10 cellular contexts compared by ENCODE assay signal in the genomic region with DNA sequence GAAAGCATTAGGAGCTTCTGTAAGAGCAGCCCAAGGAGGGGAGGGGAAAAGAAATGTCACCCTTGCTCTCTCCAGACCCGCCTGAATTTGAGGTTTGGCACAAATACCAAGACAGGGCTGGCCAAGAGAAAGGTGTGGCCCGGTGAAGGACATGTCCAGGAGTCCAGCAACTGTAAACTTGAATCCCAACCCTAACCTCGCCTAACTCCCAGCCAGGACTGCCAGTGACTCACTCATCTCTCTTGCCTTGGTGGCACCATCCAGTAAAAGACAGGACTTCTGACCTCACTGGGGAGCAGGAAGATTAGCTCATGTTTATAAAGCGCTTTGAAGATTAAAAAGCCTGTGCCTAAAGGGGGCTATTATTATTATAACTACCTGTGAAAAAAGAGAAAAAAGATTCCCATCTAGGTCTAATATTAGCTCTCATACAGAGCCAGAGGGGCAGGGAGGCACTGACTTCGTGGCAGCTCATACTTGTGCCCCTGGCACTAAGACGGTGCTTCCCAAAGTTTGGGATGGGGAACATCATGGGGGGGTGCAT.
DNase-seq lines count a peak whose midpoint lies in the region; ATAC-seq and TF ChIP-seq lines count a peak whose summit lies in the region.
"Had no signal": no experiment of that assay in that cellular context is flagged by ENCODE, and none has a peak within 500 bp of the region (broad histone marks: within the 10 kb centered on the region; RNA-seq: fewer than 3 reads in every experiment).

No MANE protein-coding gene starts in this region.

- H3K36me3 ChIP-seq in IMR-90 (ENCODE audit: control insufficient read depth, insufficient read depth, low read length) (no peaks in the 10 kb centered on the region), lung (ENCODE audit: control insufficient read depth in 2 of 2, insufficient read depth in 2 of 2, low read length in 2 of 2) (no peaks in the 10 kb centered on the region)

- H3K9me3 ChIP-seq in IMR-90 (ENCODE audit: control insufficient read depth, insufficient read depth, low read length) (no peaks in the 10 kb centered on the region; the same call in 1 of the 2 replicates), lung (ENCODE audit: control insufficient read depth in 2 of 2, insufficient read depth in 1 of 2, low read length in 1 of 2) (peaks cover 0 to 2% of the 10 kb centered on the region in 2 donors)

- H2BK120ac ChIP-seq in IMR-90 (ENCODE audit: low read depth, low read length), result peak overlapping the region; percentile 33; the same call in 1 of the 2 replicates

- H4K91ac ChIP-seq in IMR-90 (ENCODE audit: insufficient read depth, low read depth, low read length), result no peak overlapping the region

- no peaks in the 10 kb centered on the region for H4K20me1 ChIP-seq in IMR-90 (ENCODE audit: insufficient read depth, low read length)

- H3K4me3 ChIP-seq in IMR-90 (ENCODE audit: insufficient read depth, low read depth, low read length) (no peak overlapping the region), lung (no peak overlapping the region)

- H2BK20ac ChIP-seq in IMR-90 (ENCODE audit: low read depth, low read length), result 0 out of 2 replicates have a peak overlapping the region, but pooled peaks have one; percentile 45

- 0 out of 2 replicates have a peak overlapping the region, but pooled peaks have one; percentile 9 for H3K4me2 ChIP-seq in IMR-90 (ENCODE audit: low read depth, low read length)

- H3K18ac ChIP-seq in IMR-90 (ENCODE audit: low read depth, low read length), result no peak overlapping the region

- no peak overlapping the region for H4K5ac ChIP-seq in IMR-90 (ENCODE audit: low read depth, low read length)

- no peak overlapping the region for H3K9ac ChIP-seq in IMR-90 (ENCODE audit: low read depth, low read length)

- in situ Hi-C loops in ACHN (cut with HindIII; ENCODE audit: low pct_ligation_motif_present, low pct_unique_long_range_greater_than_20kb, low sequenced_read_pairs), result no loop called here
- in situ Hi-C loops in IMR-90 (cut with MboI; ENCODE audit: low sequenced_read_pairs), result no loop called here

- H3K27me3 Mint-ChIP-seq in chondrocyte (ENCODE audit: low read depth), result no peaks in the 10 kb centered on the region

- BruUV-seq in IMR-90 (replicated peaks; lab: Mats Ljungman, UMichigan), result no TSS peak

- peaks cover 22% of the 10 kb centered on the region for H3K4me1 Mint-ChIP-seq in chondrocyte (ENCODE audit: low read depth)

- CTCF ChIA-PET in IMR-90 (lab: Yijun Ruan, JAX), result no interaction called here

- no peak overlapping the region for H3K23ac ChIP-seq in IMR-90 (ENCODE audit: low read depth, low read length)

- H2AK5ac ChIP-seq in IMR-90 (ENCODE audit: low read depth, low read length), result peak overlapping the region; percentile 15; the same call in 1 of the 2 replicates

- H2AK9ac ChIP-seq in IMR-90 (replicated peaks; ENCODE audit: low read depth, low read length, poor library complexity), result peak overlapping the region; percentile 37

- dilution Hi-C loops in IMR-90 (cut with HindIII; ENCODE audit: low sequenced_read_pairs, unreplicated experiment), result no loop called here

- TF ChIP-seq POLR2A in IMR-90 (IDR thresholded peaks at IDR 0.05; ENCODE audit: low read depth, low read length) (no peak), GM18505 (IDR thresholded peaks at IDR 0.05; ENCODE audit: borderline replicate concordance, extremely low read depth, insufficient read depth, insufficient read length) (no peak)

- peak overlapping the region; percentile 20; the same call in 1 of the 2 replicates for H3K4ac ChIP-seq in IMR-90 (ENCODE audit: low read depth, low read length)

- ATAC-seq in IMR-90 (ENCODE audit: low read depth), result peak; percentile 79
- ATAC-seq in lung (ENCODE audit: insufficient read depth, low FRiP score), result peak; percentile 61
- ATAC-seq in GM18505 (IDR thresholded peaks at IDR 0.05; ENCODE audit: unreplicated experiment), result no peak

- no peak overlapping the region for H3K4me3 Mint-ChIP-seq in chondrocyte (ENCODE audit: unreplicated experiment)

- POLR2A ChIA-PET in IMR-90 (lab: Charles Lee; ENCODE audit: unreplicated experiment), result no interaction called here

- WGBS in IMR-90 (ENCODE audit: extremely low coverage in 2 of 2, insufficient read length in 1 of 2), 2 experiments, result 100% methylated on average over 1 of the region's 6 CpGs; no CpG with 5 or more reads in 1 of the 2 experiments
- WGBS in lung, 2 donors, result 63 to 73% methylated on average over 6 of the region's 6 CpGs

- H3K14ac ChIP-seq in IMR-90 (replicated peaks; ENCODE audit: low read depth, low read length), result 0 out of 2 replicates have a peak overlapping the region, but pooled peaks have one; percentile 19

- 0 out of 2 replicates have a peak, but pooled peaks have one; percentile 11 for TF ChIP-seq RAD21 in IMR-90 (IDR thresholded peaks at IDR 0.05; ENCODE audit: low read length)

- H2BK15ac ChIP-seq in IMR-90 (ENCODE audit: low read depth, low read length), result no peak overlapping the region; the same call in 2 of the 3 replicates

- H3K9me3 Mint-ChIP-seq in chondrocyte (ENCODE audit: low read depth), result no peaks in the 10 kb centered on the region

- H3K56ac ChIP-seq in IMR-90 (ENCODE audit: extremely low read depth, insufficient read depth, low read length), result no peak overlapping the region

- H3K79me1 ChIP-seq in IMR-90 (ENCODE audit: low read depth in 1 of 2, low read length in 2 of 2), result peaks cover 57% of the 10 kb centered on the region in 2 experiments

- H4K8ac ChIP-seq in IMR-90 (ENCODE audit: low read depth in 2 of 2, low read length in 2 of 2), result peak overlapping the region in 1 of 2 experiments; percentile 36; a peak in 2 of 4 replicates

- H3K27ac Mint-ChIP-seq in chondrocyte (ENCODE audit: unreplicated experiment), result peak overlapping the region; percentile 3

- peak; percentile 31 for DNase-seq in ACHN
- peak; percentile 67 for DNase-seq in IMR-90
- DNase-seq in chondrocyte (ENCODE audit: low spot score), result no peak
- no peak for DNase-seq in lung (ENCODE audit: low spot score)
- no peak for DNase-seq in T-helper 9 cell
- DNase-seq in stimulated activated CD4-positive, alpha-beta T cell treated with anti-CD3 and anti-CD28 coated beads, Interleukin-1b, Interleukin-23, amount 100 ng/mL, for 48 hours, result no peak
- no peak for DNase-seq in SIG-M5 (lab: John Stamatoyannopoulos, UW)
- DNase-seq: RPMI8226 had no signal

- TF ChIP-seq CTCF in IMR-90 (conservative IDR thresholded peaks at IDR 0.05; ENCODE audit: low read depth, low read length) (no peak), chondrocyte (IDR thresholded peaks at IDR 0.05) (no peak), lung (IDR thresholded peaks at IDR 0.05; ENCODE audit: control extremely low read depth, extremely low read depth) (no peak)

- peaks cover 2% of the 10 kb centered on the region for H3K4me1 ChIP-seq in IMR-90 (ENCODE audit: control insufficient read depth, insufficient read depth, low read length)
- H3K4me1 ChIP-seq in lung (ENCODE audit: control insufficient read depth in 2 of 2, insufficient read depth in 2 of 2, low read length in 2 of 2), result peaks cover 0 to 3% of the 10 kb centered on the region in 2 donors

- no peaks in the 10 kb centered on the region for H3K27me3 ChIP-seq in IMR-90 (ENCODE audit: control insufficient read depth, insufficient read depth, low read length)
- H3K27me3 ChIP-seq in lung (ENCODE audit: control insufficient read depth, insufficient read depth), result no peaks in the 10 kb centered on the region

- no peak overlapping the region for H3K27ac ChIP-seq in IMR-90 (ENCODE audit: insufficient read depth, low read length)
- H3K27ac ChIP-seq in lung (ENCODE audit: low read depth in 1 of 2, low read length in 1 of 2), result no peak overlapping the region
- H3K27ac ChIP-seq: VCaP had no signal

- H2AFZ ChIP-seq in IMR-90 (replicated peaks; ENCODE audit: low read length, poor library complexity), result no peak overlapping the region

- H3K9me1 ChIP-seq in IMR-90 (ENCODE audit: insufficient read depth, low read length), result peaks cover 15% of the 10 kb centered on the region

- H2BK5ac ChIP-seq in IMR-90 (ENCODE audit: low read depth, low read length, poor library complexity, severe bottlenecking), result no peak overlapping the region

- intact Hi-C loops in IMR-90 (cut with micrococcal nuclease), result no loop called here

- H3K36me3 Mint-ChIP-seq in chondrocyte (ENCODE audit: low read depth), result peaks cover 2% of the 10 kb centered on the region

TF ChIP-seq in IMR-90, 13 proteins besides CTCF, POLR2A, EP300 and RAD21:
- TF ChIP-seq MAZ (IDR thresholded peaks at IDR 0.05; ENCODE audit: borderline replicate concordance, low read depth, low read length), result no peak
- TF ChIP-seq CEBPB (IDR thresholded peaks at IDR 0.05; ENCODE audit: low read depth, low read length), result no peak
- no peak for TF ChIP-seq FOS (IDR thresholded peaks at IDR 0.05; ENCODE audit: low read depth, low read length)
- TF ChIP-seq NFE2L2 (IDR thresholded peaks at IDR 0.05; ENCODE audit: low read depth, low read length), result no peak
- TF ChIP-seq RCOR1 (IDR thresholded peaks at IDR 0.05; ENCODE audit: insufficient replicate concordance, low read length), result no peak
- TF ChIP-seq BHLHE40 (IDR thresholded peaks at IDR 0.05; ENCODE audit: low read depth, low read length), result no peak
- TF ChIP-seq, protein P1, sequence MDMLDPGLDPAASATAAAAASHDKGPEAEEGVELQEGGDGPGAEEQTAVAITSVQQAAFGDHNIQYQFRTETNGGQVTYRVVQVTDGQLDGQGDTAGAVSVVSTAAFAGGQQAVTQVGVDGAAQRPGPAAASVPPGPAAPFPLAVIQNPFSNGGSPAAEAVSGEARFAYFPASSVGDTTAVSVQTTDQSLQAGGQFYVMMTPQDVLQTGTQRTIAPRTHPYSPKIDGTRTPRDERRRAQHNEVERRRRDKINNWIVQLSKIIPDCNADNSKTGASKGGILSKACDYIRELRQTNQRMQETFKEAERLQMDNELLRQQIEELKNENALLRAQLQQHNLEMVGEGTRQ (IDR thresholded peaks at IDR 0.05; ENCODE audit: low read depth, low read length), result no peak
- no peak for TF ChIP-seq CHD1 (IDR thresholded peaks at IDR 0.05; ENCODE audit: low read depth, low read length)
- no peak for TF ChIP-seq MAFK (IDR thresholded peaks at IDR 0.05; ENCODE audit: low read depth, low read length)
- TF ChIP-seq, protein P2, sequence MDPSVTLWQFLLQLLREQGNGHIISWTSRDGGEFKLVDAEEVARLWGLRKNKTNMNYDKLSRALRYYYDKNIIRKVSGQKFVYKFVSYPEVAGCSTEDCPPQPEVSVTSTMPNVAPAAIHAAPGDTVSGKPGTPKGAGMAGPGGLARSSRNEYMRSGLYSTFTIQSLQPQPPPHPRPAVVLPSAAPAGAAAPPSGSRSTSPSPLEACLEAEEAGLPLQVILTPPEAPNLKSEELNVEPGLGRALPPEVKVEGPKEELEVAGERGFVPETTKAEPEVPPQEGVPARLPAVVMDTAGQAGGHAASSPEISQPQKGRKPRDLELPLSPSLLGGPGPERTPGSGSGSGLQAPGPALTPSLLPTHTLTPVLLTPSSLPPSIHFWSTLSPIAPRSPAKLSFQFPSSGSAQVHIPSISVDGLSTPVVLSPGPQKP (IDR thresholded peaks at IDR 0.05; ENCODE audit: borderline replicate concordance, low read depth, low read length), result no peak
- TF ChIP-seq RFX5 (IDR thresholded peaks at IDR 0.05; ENCODE audit: low read depth, low read length), result no peak
- no peak for TF ChIP-seq SMC3 (IDR thresholded peaks at IDR 0.05; ENCODE audit: low read depth, low read length)
- TF ChIP-seq MXI1 (IDR thresholded peaks at IDR 0.05; ENCODE audit: borderline replicate concordance, low read depth, low read length), result no peak

Comparison
In these comparisons a context has a peak if more than half of its experiments do, and no peak if none do; other contexts are left out.
1. DNase-seq: peak in ACHN (single experiment) and IMR-90 (single experiment); none in chondrocyte (single experiment), lung (single experiment), T-helper 9 cell (single experiment), stimulated activated CD4-positive, alpha-beta T cell treated with anti-CD3 and anti-CD28 coated beads, Interleukin-1b, Interleukin-23, amount 100 ng/mL, for 48 hours (single experiment) and SIG-M5 (single experiment).